In genomic region chr21:39183272-39184049, GRCh38 we compare ENCODE assay signal across 8 cellular contexts. TPM values are rescaled to one million over a fixed set of nuclear protein-coding genes. Genes with fewer than 3 reads are reported as not detected.
A peak's percentile ranks its signal among the peaks of the same experiment; 100 is the strongest.
DNase-seq lines count a peak whose midpoint lies in the region; ATAC-seq and TF ChIP-seq lines count a peak whose summit lies in the region.

PSMG1 (minus strand) TSS chr21:39183451; CDS start chr21:39183385, 66 bp downstream.

- H3K4me3 Mint-ChIP-seq in progenitor cell of endocrine pancreas (ENCODE audit: low read depth), result peak within 1 kb of the TSS; percentile 95

- intact Hi-C loops in left ventricle myocardium inferior (cut with micrococcal nuclease), result no loop called here
- intact Hi-C loops in upper lobe of right lung (cut with DNase I), result no loop called here

- H3K4me1 ChIP-seq in left ventricle myocardium inferior (peaks cover 32% of the 10 kb centered on the region), upper lobe of right lung (peaks cover 17% of the 10 kb centered on the region)

- H3K4me1 Mint-ChIP-seq in progenitor cell of endocrine pancreas (ENCODE audit: low read depth), result peaks cover 10% of the 10 kb centered on the region

- peak within 1 kb of the TSS; percentile 90 for H3K27ac ChIP-seq in angular gyrus (ENCODE audit: low read depth, low read length)
- H3K27ac ChIP-seq in left ventricle myocardium inferior (replicated peaks), result peak within 1 kb of the TSS; percentile 95
- H3K27ac ChIP-seq in upper lobe of right lung, result peak within 1 kb of the TSS; percentile 85

- H3K36me3 ChIP-seq in left ventricle myocardium inferior, result peaks cover 2% of the 10 kb centered on the region
- H3K36me3 ChIP-seq in upper lobe of right lung, result peaks cover 10% of the 10 kb centered on the region

- H3K27me3 Mint-ChIP-seq in progenitor cell of endocrine pancreas, result peaks cover 3% of the 10 kb centered on the region

- H3K4me3 ChIP-seq in left ventricle myocardium inferior, result peak within 1 kb of the TSS; percentile 84
- H3K4me3 ChIP-seq in upper lobe of right lung, result peak within 1 kb of the TSS; percentile 91

- H3K27me3 ChIP-seq in left ventricle myocardium inferior (ENCODE audit: low read depth) (no peaks in the 10 kb centered on the region), upper lobe of right lung (no peaks in the 10 kb centered on the region)

- H3K9me3 Mint-ChIP-seq in progenitor cell of endocrine pancreas (ENCODE audit: low read depth), result no peaks in the 10 kb centered on the region

- H3K9me3 ChIP-seq in left ventricle myocardium inferior (replicated peaks), result no peaks in the 10 kb centered on the region
- H3K9me3 ChIP-seq in upper lobe of right lung, result no peaks in the 10 kb centered on the region

- peak within 1 kb of the TSS; percentile 98 for H3K27ac Mint-ChIP-seq in progenitor cell of endocrine pancreas

- DNase-seq in NCI-H187 treated with DMSO at 0.1 percent for 48 hours (lab: John Stamatoyannopoulos, UW), result peak; percentile 69
- DNase-seq in T-helper 2 cell, result peak; percentile 90 to 96 (median 93)
- DNase-seq in left ventricle myocardium inferior, result peak; percentile 96
- peak; percentile 88 for DNase-seq in progenitor cell of endocrine pancreas (ENCODE audit: low spot score, unreplicated experiment)
- DNase-seq in upper lobe of right lung, result peak; percentile 99

- TF ChIP-seq CTCF in left ventricle myocardium inferior (IDR thresholded peaks at IDR 0.05; ENCODE audit: borderline replicate concordance), result no peak
- TF ChIP-seq CTCF in progenitor cell of endocrine pancreas (IDR thresholded peaks at IDR 0.05; ENCODE audit: unreplicated experiment), result no peak
- TF ChIP-seq CTCF in upper lobe of right lung (IDR thresholded peaks at IDR 0.05), result no peak

- ATAC-seq in GM18505 (IDR thresholded peaks at IDR 0.05; ENCODE audit: unreplicated experiment) (peak; percentile 88), HG02970 (IDR thresholded peaks at IDR 0.05; ENCODE audit: low FRiP score, unreplicated experiment) (peak; percentile 89), upper lobe of right lung (peak; percentile 98)

- H3K36me3 Mint-ChIP-seq in progenitor cell of endocrine pancreas (ENCODE audit: insufficient read depth), result peaks cover 13% of the 10 kb centered on the region

- peak; percentile 91 for TF ChIP-seq POLR2A in GM18505 (IDR thresholded peaks at IDR 0.05; ENCODE audit: borderline replicate concordance, extremely low read depth, insufficient read depth, insufficient read length)

RNA-seq across cellular contexts. Expression of gene PSMG1, which starts in this region (rescaled TPM):
- total RNA-seq in left ventricle myocardium inferior, result 20.7 TPM
- 35.0 and 39.7 TPM in 2 replicates for total RNA-seq in progenitor cell of endocrine pancreas
- total RNA-seq in upper lobe of right lung, result 21.4 TPM

Comparison
In these comparisons a context has a peak if more than half of its experiments do, and no peak if none do; other contexts are left out.
1. Peak in every context shown above with its lines: DNase-seq, ATAC-seq, H3K4me3 ChIP-seq and H3K27ac ChIP-seq.